In genomic region chr17:6941989-6942388, GRCh38 we compare ENCODE assay signal across 20 cellular contexts. TPM values are rescaled to one million over a fixed set of nuclear protein-coding genes. Genes with fewer than 3 reads are reported as not detected.
"Had no signal": no experiment of that assay in that cellular context is flagged by ENCODE, and none has a peak within 500 bp of the region (broad histone marks: within the 10 kb centered on the region; RNA-seq: fewer than 3 reads in every experiment).

No MANE protein-coding gene starts in this region.

- H3K9ac ChIP-seq: SK-N-SH had no signal

- H3K27ac ChIP-seq: HL-60 had no signal

- DNase-seq: Karpas-422, KG1, MM.1S, NCI-H1092 treated with DMSO at 0.1 percent for 48 hours, NCI-H1436, NCI-H187, NCI-H2029, NCI-H2081 treated with DMSO at 0.1 percent for 48 hours, NCI-H2171, NCI-H226, NCI-H446, NCI-H510A treated with DMSO at 0.1 percent for 48 hours, NCI-H526, NCI-H774, Right ventricle myocardium superior, RPMI8226, SK-N-SH, T-helper 1 cell had no signal

- H3K9me3 ChIP-seq: SK-N-SH had no signal

RNA-seq across cellular contexts. Expression of gene ALOX12, which starts 53.9 kb away (rescaled TPM):
- total RNA-seq: Right ventricle myocardium superior, SK-MEL-5 had no signal
- polyA plus RNA-seq: SK-N-SH had no signal
